Comparison of ENCODE assay signal across 2 cellular contexts in the genomic region with DNA sequence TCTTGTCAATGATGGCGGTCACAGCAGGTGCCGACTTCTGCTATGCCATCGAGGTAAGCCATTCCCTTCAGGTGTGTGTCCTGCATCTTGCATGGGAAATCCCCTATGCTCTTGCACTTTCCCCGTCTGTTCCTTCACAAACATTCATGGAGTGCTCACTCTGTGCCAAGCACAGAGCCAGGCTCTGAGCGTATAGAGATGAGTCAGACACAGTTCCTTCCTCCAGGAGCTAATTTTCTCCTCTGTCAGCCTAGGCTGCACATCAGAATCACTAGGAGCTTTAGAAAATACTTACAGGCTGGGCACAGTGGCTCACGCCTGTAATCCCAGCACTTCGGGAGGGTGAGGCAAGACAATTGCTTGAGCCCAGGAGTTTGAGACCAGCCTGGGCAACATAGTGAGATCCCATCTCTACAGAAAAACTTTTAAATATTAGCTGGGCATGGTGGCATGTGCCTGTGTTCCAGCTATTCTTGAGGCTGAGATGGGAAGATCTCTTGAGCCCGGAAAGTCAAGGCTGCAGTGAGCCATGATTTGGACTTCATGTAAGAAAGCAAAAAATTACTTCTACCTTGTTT.
TF ChIP-seq lines count a peak whose summit lies in the region.

No MANE protein-coding gene starts in this region.

TF ChIP-seq in HepG2, 621 proteins besides CTCF, POLR2A, EP300 and RAD21:
- TF ChIP-seq MIXL1 (CRISPR knock-in tag; IDR thresholded peaks at IDR 0.05) (no peak), ZNF121 (CRISPR knock-in tag; IDR thresholded peaks at IDR 0.05) (peak; percentile 77)
TF ChIP-seq in HepG2: peak in this region for 1.

TF ChIP-seq in K562, 482 proteins besides CTCF, POLR2A, EP300 and RAD21:
- no peak for TF ChIP-seq NR2F6 (CRISPR knock-in tag; IDR thresholded peaks at IDR 0.05)
- 0 out of 2 replicates have a peak, but pooled peaks have one; percentile 7 for TF ChIP-seq ZNF121 (CRISPR knock-in tag; conservative IDR thresholded peaks at IDR 0.05)
